In genomic region chr12:125861299-125862281, GRCh38 we compare ENCODE assay signal across 15 cellular contexts.
DNase-seq lines count a peak whose midpoint lies in the region; ATAC-seq and TF ChIP-seq lines count a peak whose summit lies in the region.
"Had no signal": no experiment of that assay in that cellular context is flagged by ENCODE, and none has a peak within 500 bp of the region (broad histone marks: within the 10 kb centered on the region; RNA-seq: fewer than 3 reads in every experiment).

No MANE protein-coding gene starts in this region.

- no peaks in the 10 kb centered on the region for H3F3A ChIP-seq in GM23338 (replicated peaks; ENCODE audit: low read depth)

- H3K36me3 Mint-ChIP-seq in GM23338 (ENCODE audit: low read depth), result peaks cover 29% of the 10 kb centered on the region
- H3K36me3 Mint-ChIP-seq in type B pancreatic cell, result no peaks in the 10 kb centered on the region
- H3K36me3 Mint-ChIP-seq: activated naive CD4-positive, alpha-beta T cell treated with anti-CD3 and anti-CD28 coated beads, Interleukin-2, amount 10 ng/mL, durations not matched to agents 7 days and 5 days had no signal

- H3K4me1 Mint-ChIP-seq in GM23338 (no peaks in the 10 kb centered on the region), type B pancreatic cell (ENCODE audit: unreplicated experiment) (no peaks in the 10 kb centered on the region)
- H3K4me1 Mint-ChIP-seq: activated naive CD4-positive, alpha-beta T cell treated with anti-CD3 and anti-CD28 coated beads, Interleukin-2, amount 10 ng/mL, durations not matched to agents 7 days and 5 days; central memory CD8-positive, alpha-beta T cell; natural killer cell had no signal

- no peak overlapping the region for H3K4me3 ChIP-seq in GM23338
- H3K4me3 ChIP-seq: GM23248 had no signal

- no peaks in the 10 kb centered on the region for H3K36me3 ChIP-seq in GM23338 (ENCODE audit: insufficient read depth)
- H3K36me3 ChIP-seq: BE2C had no signal

- H3K27me3 ChIP-seq in GM23338 (ENCODE audit: insufficient read depth), result no peaks in the 10 kb centered on the region
- H3K27me3 ChIP-seq: BE2C had no signal

- in situ Hi-C loops in SK-MEL-5 (cut with HindIII; ENCODE audit: low pct_unique_long_range_greater_than_20kb, low sequenced_read_pairs), result no loop called here

- H3K27ac Mint-ChIP-seq in GM23338 (no peak overlapping the region), type B pancreatic cell (no peak overlapping the region)
- H3K27ac Mint-ChIP-seq: activated naive CD4-positive, alpha-beta T cell treated with anti-CD3 and anti-CD28 coated beads, Interleukin-2, amount 10 ng/mL, durations not matched to agents 7 days and 5 days; natural killer cell had no signal

- H3K79me2 ChIP-seq in GM23338 (replicated peaks; ENCODE audit: insufficient read depth), result no peaks in the 10 kb centered on the region

- peaks cover 6% of the 10 kb centered on the region for H3K27me3 Mint-ChIP-seq in GM23338 (ENCODE audit: insufficient read depth, low read depth, poor library complexity)
- H3K27me3 Mint-ChIP-seq in type B pancreatic cell, result no peaks in the 10 kb centered on the region
- H3K27me3 Mint-ChIP-seq: activated naive CD4-positive, alpha-beta T cell treated with anti-CD3 and anti-CD28 coated beads, Interleukin-2, amount 10 ng/mL, durations not matched to agents 7 days and 5 days; central memory CD8-positive, alpha-beta T cell had no signal

- H3K9me3 Mint-ChIP-seq in GM23338, result peaks cover 91% of the 10 kb centered on the region
- H3K9me3 Mint-ChIP-seq in type B pancreatic cell, result no peaks in the 10 kb centered on the region
- H3K9me3 Mint-ChIP-seq: central memory CD8-positive, alpha-beta T cell had no signal

- peak; percentile 23 for DNase-seq in GM23338 (ENCODE audit: low spot score)
- DNase-seq in SK-MEL-5 (ENCODE audit: low read depth, low spot score), result peak; percentile 62
- peak; percentile 78 for DNase-seq in left ventricle myocardium superior
- peak; percentile 2 for DNase-seq in renal cortical epithelial cell (ENCODE audit: low read depth)
- no peak for DNase-seq in hippocampal formation (lab: John Stamatoyannopoulos, UW)
- DNase-seq in hepatic stellate cell (ENCODE audit: low spot score), result no peak
- no peak for DNase-seq in type B pancreatic cell (ENCODE audit: extremely low spot score, unreplicated experiment)
- DNase-seq: activated naive CD4-positive, alpha-beta T cell treated with anti-CD3 and anti-CD28 coated beads, Interleukin-2, amount 10 ng/mL, durations not matched to agents 7 days and 5 days; BE2C; GM23248; natural killer cell; SHP77; stimulated activated CD4-positive, alpha-beta T cell treated with anti-CD3 and anti-CD28 coated beads, Interleukin-15, amount 100 ng/mL, for 24 hours had no signal

- peaks cover 3% of the 10 kb centered on the region; the same call in 1 of the 2 replicates for H3K9me2 ChIP-seq in GM23338 (ENCODE audit: insufficient read depth)

- intact Hi-C loops in left ventricle myocardium superior (cut with micrococcal nuclease), result no loop called here

- H3K4me1 ChIP-seq in GM23338 (ENCODE audit: insufficient read depth), result no peaks in the 10 kb centered on the region
- H3K4me1 ChIP-seq: BE2C had no signal

- TF ChIP-seq CTCF in GM23338 (conservative IDR thresholded peaks at IDR 0.05; ENCODE audit: low read depth in 2 of 2) (no peak), type B pancreatic cell (conservative IDR thresholded peaks at IDR 0.05) (no peak)

- no peak overlapping the region for H2AFZ ChIP-seq in GM23338
- H2AFZ ChIP-seq: GM23248 had no signal

- H3K4me2 ChIP-seq in GM23338, result no peak overlapping the region

- H3K4me3 Mint-ChIP-seq in GM23338 (no peak overlapping the region), type B pancreatic cell (no peak overlapping the region)
- H3K4me3 Mint-ChIP-seq: activated naive CD4-positive, alpha-beta T cell treated with anti-CD3 and anti-CD28 coated beads, Interleukin-2, amount 10 ng/mL, durations not matched to agents 7 days and 5 days; central memory CD8-positive, alpha-beta T cell; natural killer cell had no signal

- H4K20me1 ChIP-seq in GM23338 (replicated peaks; ENCODE audit: insufficient read depth), result no peaks in the 10 kb centered on the region

- no peak for ATAC-seq in GM23338
- ATAC-seq in left ventricle myocardium superior, result peak; percentile 81
- no peak for ATAC-seq in HG03521 (IDR thresholded peaks at IDR 0.05; ENCODE audit: unreplicated experiment)
- ATAC-seq: natural killer cell had no signal

- no peak overlapping the region for H3K27ac ChIP-seq in GM23338 (ENCODE audit: low read depth)
- H3K27ac ChIP-seq: GM23248 had no signal

TF ChIP-seq in GM23338, 12 proteins besides CTCF, POLR2A, EP300 and RAD21:
- TF ChIP-seq NANOG (IDR thresholded peaks at IDR 0.05; ENCODE audit: borderline replicate concordance) (no peak), CREB1 (CRISPR knock-in tag; IDR thresholded peaks at IDR 0.05; ENCODE audit: low read depth) (no peak), STAT1 (IDR thresholded peaks at IDR 0.05; ENCODE audit: unreplicated experiment) (no peak), JUNB (IDR thresholded peaks at IDR 0.05; ENCODE audit: unreplicated experiment) (no peak), ZNF331 (CRISPR knock-in tag; IDR thresholded peaks at IDR 0.05; ENCODE audit: low read depth) (no peak), EZH2 (IDR thresholded peaks at IDR 0.05; ENCODE audit: low read depth, unreplicated experiment) (no peak), ZNF114 (CRISPR knock-in tag; IDR thresholded peaks at IDR 0.05) (no peak), REST (IDR thresholded peaks at IDR 0.05; ENCODE audit: unreplicated experiment) (no peak), POLR2AphosphoS5 (IDR thresholded peaks at IDR 0.05; ENCODE audit: low read depth) (no peak)
- TF ChIP-seq, protein P1, sequence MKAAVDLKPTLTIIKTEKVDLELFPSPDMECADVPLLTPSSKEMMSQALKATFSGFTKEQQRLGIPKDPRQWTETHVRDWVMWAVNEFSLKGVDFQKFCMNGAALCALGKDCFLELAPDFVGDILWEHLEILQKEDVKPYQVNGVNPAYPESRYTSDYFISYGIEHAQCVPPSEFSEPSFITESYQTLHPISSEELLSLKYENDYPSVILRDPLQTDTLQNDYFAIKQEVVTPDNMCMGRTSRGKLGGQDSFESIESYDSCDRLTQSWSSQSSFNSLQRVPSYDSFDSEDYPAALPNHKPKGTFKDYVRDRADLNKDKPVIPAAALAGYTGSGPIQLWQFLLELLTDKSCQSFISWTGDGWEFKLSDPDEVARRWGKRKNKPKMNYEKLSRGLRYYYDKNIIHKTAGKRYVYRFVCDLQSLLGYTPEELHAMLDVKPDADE (IDR thresholded peaks at IDR 0.05), result no peak
TF ChIP-seq in GM23338: peak in this region for 0.

Comparison
In these comparisons a context has a peak if more than half of its experiments do, and no peak if none do; other contexts are left out.
1. DNase-seq: peak in GM23338 (single experiment), SK-MEL-5 (single experiment), left ventricle myocardium superior (single experiment) and renal cortical epithelial cell (single experiment); none in hippocampal formation (0 of 2), hepatic stellate cell (single experiment) and type B pancreatic cell (single experiment).